Comparison of ENCODE assay signal across 8 cellular contexts in the genomic region with DNA sequence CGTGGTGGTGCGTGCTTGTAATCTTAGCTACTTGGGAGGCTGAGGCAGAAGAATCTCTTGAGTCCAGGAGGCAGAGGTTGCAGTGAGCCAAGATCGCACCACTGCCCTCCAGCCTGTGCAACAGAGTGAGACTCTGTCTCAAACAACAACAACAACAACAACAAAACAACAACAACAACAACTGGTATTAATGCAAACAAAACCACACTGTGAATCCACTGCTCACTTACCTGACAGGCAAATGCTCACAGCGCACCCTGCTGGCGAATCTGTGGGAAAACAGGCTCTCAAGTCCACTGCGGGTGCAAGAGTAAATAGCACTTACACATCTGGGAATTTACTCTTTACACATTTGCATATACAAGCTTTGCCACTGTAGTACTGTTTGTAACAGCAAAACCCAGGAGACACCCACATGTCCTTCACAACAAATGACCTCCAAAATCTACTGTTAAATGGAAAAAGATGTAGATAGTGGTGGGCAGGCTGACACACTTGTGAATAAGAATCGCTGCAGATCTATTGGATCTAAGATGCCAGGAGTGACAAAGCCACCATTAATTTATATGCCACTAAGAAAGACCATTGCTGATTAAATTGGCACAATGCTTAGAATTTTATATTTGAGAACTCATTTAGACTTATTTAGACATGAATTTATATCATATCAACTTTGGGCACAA. TPM values are rescaled to one million over a fixed set of nuclear protein-coding genes. Genes with fewer than 3 reads are reported as not detected.
DNase-seq lines count a peak whose midpoint lies in the region; ATAC-seq and TF ChIP-seq lines count a peak whose summit lies in the region.

No MANE protein-coding gene starts in this region.

- no peaks in the 10 kb centered on the region for H3K9me3 ChIP-seq in CD4-positive, alpha-beta T cell (ENCODE audit: control insufficient read depth, low read length)
- H3K9me3 ChIP-seq in liver (ENCODE audit: control insufficient read depth in 4 of 4, low read length in 3 of 4) = no peaks in the 10 kb centered on the region

- CTCF ChIA-PET in CD4-positive, alpha-beta T cell (lab: Charles Lee) = interaction anchor here (0.6 to 2.5 kb wide), 12 partner anchors 10 to 248 kb away, joined by 3 to 9 read pairs (median 3); a partner anchor contains a TSS
- CTCF ChIA-PET in HEK293T (lab: Yijun Ruan, JAX) = interaction anchor here (0.7 to 1.3 kb wide), 4 partner anchors 10 to 628 kb away, joined by 3 to 5 read pairs (median 4); no protein-coding TSS in a partner anchor
- CTCF ChIA-PET in activated CD4-positive, alpha-beta T cell treated with anti-CD3 and anti-CD28 coated beads, Interleukin-2, amount 10 ng/mL, durations not matched to agents 7 days and 5 days (lab: Charles Lee) = interaction anchor here (0.7 to 2.4 kb wide), 11 partner anchors 10 to 137 kb away, joined by 3 to 22 read pairs (median 3); no protein-coding TSS in a partner anchor

- peak; percentile 90 for TF ChIP-seq CTCF in CD4-positive, alpha-beta T cell (IDR thresholded peaks at IDR 0.05)
- peak; percentile 41 for TF ChIP-seq CTCF in coronary artery (IDR thresholded peaks at IDR 0.05)
- peak; percentile 86 for TF ChIP-seq CTCF in liver (IDR thresholded peaks at IDR 0.05; ENCODE audit: low read depth, low read length, missing input control)

- H3K36me3 ChIP-seq in liver (ENCODE audit: control insufficient read depth in 4 of 4, insufficient read depth in 3 of 4, low read depth in 1 of 4, low read length in 3 of 4) = peaks cover under 1 to 18% (median 5%) of the 10 kb centered on the region in 4 donors

- H3K9me3 Mint-ChIP-seq in CD4-positive, alpha-beta T cell = no peaks in the 10 kb centered on the region
- H3K9me3 Mint-ChIP-seq in activated CD4-positive, alpha-beta T cell treated with anti-CD3 and anti-CD28 coated beads, Interleukin-2, amount 10 ng/mL, durations not matched to agents 7 days and 5 days = peaks cover 6% of the 10 kb centered on the region

- no peak overlapping the region for H3K4me3 Mint-ChIP-seq in CD4-positive, alpha-beta T cell
- H3K4me3 Mint-ChIP-seq in activated CD4-positive, alpha-beta T cell treated with anti-CD3 and anti-CD28 coated beads, Interleukin-2, amount 10 ng/mL, durations not matched to agents 7 days and 5 days = no peak overlapping the region

- POLR2A ChIA-PET in CD4-positive, alpha-beta T cell (lab: Charles Lee) = no interaction called here
- POLR2A ChIA-PET in HEK293T (lab: Yijun Ruan, JAX) = no interaction called here
- POLR2A ChIA-PET in activated CD4-positive, alpha-beta T cell treated with anti-CD3 and anti-CD28 coated beads, Interleukin-2, amount 10 ng/mL, durations not matched to agents 7 days and 5 days (lab: Charles Lee) = no interaction called here

- H3K4me3 ChIP-seq in coronary artery = no peak overlapping the region
- H3K4me3 ChIP-seq in liver (ENCODE audit: low read depth in 1 of 3, low read length in 3 of 3) = no peak overlapping the region

- DNase-seq in CD4-positive, alpha-beta T cell = peak; percentile 68 to 84 (median 74)
- DNase-seq in HEK293T (ENCODE audit: extremely low spot score) (peak; percentile 76), NCI-H526 (lab: John Stamatoyannopoulos, UW) (peak; percentile 84 to 92), coronary artery (ENCODE audit: low spot score) (no peak)
- DNase-seq in activated CD4-positive, alpha-beta T cell treated with anti-CD3 and anti-CD28 coated beads, Interleukin-2, amount 10 ng/mL, durations not matched to agents 7 days and 5 days = peak; percentile 88
- peak; percentile 60 to 77 (median 71) for DNase-seq in stimulated activated CD4-positive, alpha-beta T cell treated with anti-CD3 and anti-CD28 coated beads, TNF-alpha, amount 100 ng/mL, for 24 hours (ENCODE audit: low read depth in 3 of 3)

- no peak overlapping the region for H3K9ac ChIP-seq in liver (ENCODE audit: low read depth in 1 of 2, low read length in 2 of 2)

- H3K36me3 Mint-ChIP-seq in CD4-positive, alpha-beta T cell (ENCODE audit: low read depth) = peaks cover 15% of the 10 kb centered on the region
- H3K36me3 Mint-ChIP-seq in activated CD4-positive, alpha-beta T cell treated with anti-CD3 and anti-CD28 coated beads, Interleukin-2, amount 10 ng/mL, durations not matched to agents 7 days and 5 days (ENCODE audit: low read depth) = peaks cover 8% of the 10 kb centered on the region

- peak; percentile 70 for ATAC-seq in CD4-positive, alpha-beta T cell (ENCODE audit: poor library complexity)
- ATAC-seq in GM21390 (IDR thresholded peaks at IDR 0.05; ENCODE audit: unreplicated experiment) = no peak

- no peaks in the 10 kb centered on the region for H3K27me3 ChIP-seq in CD4-positive, alpha-beta T cell (ENCODE audit: control insufficient read depth, insufficient read depth, low read length)
- no peaks in the 10 kb centered on the region for H3K27me3 ChIP-seq in liver (ENCODE audit: control insufficient read depth in 4 of 4, insufficient read depth in 4 of 4, low read length in 3 of 4)

- intact Hi-C loops in CD4-positive, alpha-beta T cell (cut with DNase I, micrococcal nuclease) = loop anchor here (1.0 to 10.0 kb wide), 6 partner anchors 45 to 225 kb away; a partner anchor contains a TSS

- H3K27me3 Mint-ChIP-seq in CD4-positive, alpha-beta T cell = no peaks in the 10 kb centered on the region
- H3K27me3 Mint-ChIP-seq in activated CD4-positive, alpha-beta T cell treated with anti-CD3 and anti-CD28 coated beads, Interleukin-2, amount 10 ng/mL, durations not matched to agents 7 days and 5 days = peaks cover 14% of the 10 kb centered on the region

- no peaks in the 10 kb centered on the region for H3K4me1 ChIP-seq in liver (ENCODE audit: control insufficient read depth in 4 of 4, insufficient read depth in 4 of 4, low read length in 3 of 4)

- no peak overlapping the region for H3K27ac ChIP-seq in CD4-positive, alpha-beta T cell (ENCODE audit: low read depth, low read length)
- H3K27ac ChIP-seq in coronary artery = no peak overlapping the region
- H3K27ac ChIP-seq in liver (ENCODE audit: low read depth in 1 of 2, low read length in 2 of 2) = no peak overlapping the region

- H3K27ac Mint-ChIP-seq in CD4-positive, alpha-beta T cell = no peak overlapping the region
- H3K27ac Mint-ChIP-seq in activated CD4-positive, alpha-beta T cell treated with anti-CD3 and anti-CD28 coated beads, Interleukin-2, amount 10 ng/mL, durations not matched to agents 7 days and 5 days = peak overlapping the region; percentile 43

- WGBS in liver = 35% methylated on average over 7 of the region's 7 CpGs

- peak; percentile 97 to 98 for TF ChIP-seq RAD21 in liver (IDR thresholded peaks at IDR 0.05)

- H3K4me1 Mint-ChIP-seq in CD4-positive, alpha-beta T cell (ENCODE audit: low read depth) = peaks cover 56% of the 10 kb centered on the region
- peaks cover 51% of the 10 kb centered on the region for H3K4me1 Mint-ChIP-seq in activated CD4-positive, alpha-beta T cell treated with anti-CD3 and anti-CD28 coated beads, Interleukin-2, amount 10 ng/mL, durations not matched to agents 7 days and 5 days

TF ChIP-seq in HEK293T, 16 proteins besides CTCF, POLR2A, EP300 and RAD21:
- TF ChIP-seq NFRKB (IDR thresholded peaks at IDR 0.05) (no peak), HDGF (IDR thresholded peaks at IDR 0.05; ENCODE audit: borderline replicate concordance) (no peak), SUZ12 (IDR thresholded peaks at IDR 0.05) (no peak), CTBP1 (IDR thresholded peaks at IDR 0.05; ENCODE audit: borderline replicate concordance) (no peak), FOXM1 (IDR thresholded peaks at IDR 0.05; ENCODE audit: borderline replicate concordance) (no peak), L3MBTL2 (conservative IDR thresholded peaks at IDR 0.05) (no peak), FOXA1 (IDR thresholded peaks at IDR 0.05) (no peak), BHLHE40 (IDR thresholded peaks at IDR 0.05; ENCODE audit: borderline replicate concordance) (no peak)

TF ChIP-seq in liver, 16 proteins besides CTCF, POLR2A, EP300 and RAD21:
- TF ChIP-seq RXRA (IDR thresholded peaks at IDR 0.05) = no peak
- peak in 1 of 2 donors; percentile 18 for TF ChIP-seq HNF4A (conservative IDR thresholded peaks at IDR 0.05)

RNA-seq across cellular contexts. Expression of a gene that starts 29.3 kb away (rescaled TPM):
- 10 to 100 TPM; 53.2 to 53.4 TPM for total RNA-seq in CD4-positive, alpha-beta T cell
- 10 to 100 TPM; 56.5 to 64.8 TPM for total RNA-seq in activated CD4-positive, alpha-beta T cell treated with anti-CD3 and anti-CD28 coated beads, Interleukin-2, amount 10 ng/mL, durations not matched to agents 7 days and 5 days
- total RNA-seq in liver = 10 to 100 TPM; 13.7 to 32.5 TPM
- polyA plus RNA-seq in liver = 10 to 100 TPM; 36.9 to 49.0 TPM

RNA-seq across cellular contexts. Expression of a gene that starts 44.5 kb away (rescaled TPM):
- 10 to 100 TPM; 43.3 to 45.4 TPM for total RNA-seq in CD4-positive, alpha-beta T cell
- 100 to 1,000 TPM; 207 to 238 TPM for total RNA-seq in activated CD4-positive, alpha-beta T cell treated with anti-CD3 and anti-CD28 coated beads, Interleukin-2, amount 10 ng/mL, durations not matched to agents 7 days and 5 days
- total RNA-seq in liver = 10 to 100 TPM; 49.3 to 50.0 TPM
- polyA plus RNA-seq in liver = 100 to 1,000 TPM; 104 to 114 TPM

RNA-seq across cellular contexts. Expression of a gene that starts 53.9 kb away (rescaled TPM):
- total RNA-seq in CD4-positive, alpha-beta T cell = under 1 TPM; 0.20 to 0.49 TPM
- not detected for total RNA-seq in activated CD4-positive, alpha-beta T cell treated with anti-CD3 and anti-CD28 coated beads, Interleukin-2, amount 10 ng/mL, durations not matched to agents 7 days and 5 days
- total RNA-seq in liver = 1 to 10 TPM; 2.8 to 4.4 TPM
- polyA plus RNA-seq in liver = 1 to 10 TPM in 1 of 2 donors, under 1 TPM in 1; 0.99 to 1.5 TPM

Comparison
In these comparisons a context has a peak if more than half of its experiments do, and no peak if none do; other contexts are left out.
1. RNA of a gene that starts 44.5 kb away (total RNA-seq): 207 to 238 TPM in activated CD4-positive, alpha-beta T cell treated with anti-CD3 and anti-CD28 coated beads, Interleukin-2, amount 10 ng/mL, durations not matched to agents 7 days and 5 days; 49.3 to 50.0 TPM in liver and 43.3 to 45.4 TPM in CD4-positive, alpha-beta T cell; every median in the first group is over 4 times any median in the second.
2. Peak in every context shown above with its lines, with median percentiles within 50 percentile points of each other: CTCF ChIP-seq.